In the genomic region with DNA sequence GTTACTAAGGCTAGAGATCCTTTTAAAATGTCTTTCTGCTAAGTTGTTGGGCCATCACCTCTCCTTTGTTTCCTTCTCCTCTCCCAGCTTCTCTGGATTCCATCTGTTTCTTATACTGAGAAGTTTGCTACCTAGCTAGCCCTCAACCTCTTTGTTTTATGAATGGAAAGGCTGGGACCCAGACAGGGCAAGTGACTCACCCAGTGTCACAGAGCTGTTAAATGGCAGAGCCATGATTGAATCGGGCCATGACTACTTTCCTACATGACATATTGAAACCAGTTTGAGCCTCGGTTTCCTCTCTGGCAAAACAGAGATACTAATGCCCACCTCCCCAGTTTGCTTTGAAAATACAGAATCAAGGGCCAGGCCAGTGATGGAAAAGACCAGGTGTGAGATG, we compare ENCODE assay signal across 1 cellular context.
TF ChIP-seq lines count a peak whose summit lies in the region.

No MANE protein-coding gene starts in this region.

TF ChIP-seq in WTC11, 78 proteins besides CTCF, POLR2A, EP300 and RAD21:
- TF ChIP-seq, protein P1, sequence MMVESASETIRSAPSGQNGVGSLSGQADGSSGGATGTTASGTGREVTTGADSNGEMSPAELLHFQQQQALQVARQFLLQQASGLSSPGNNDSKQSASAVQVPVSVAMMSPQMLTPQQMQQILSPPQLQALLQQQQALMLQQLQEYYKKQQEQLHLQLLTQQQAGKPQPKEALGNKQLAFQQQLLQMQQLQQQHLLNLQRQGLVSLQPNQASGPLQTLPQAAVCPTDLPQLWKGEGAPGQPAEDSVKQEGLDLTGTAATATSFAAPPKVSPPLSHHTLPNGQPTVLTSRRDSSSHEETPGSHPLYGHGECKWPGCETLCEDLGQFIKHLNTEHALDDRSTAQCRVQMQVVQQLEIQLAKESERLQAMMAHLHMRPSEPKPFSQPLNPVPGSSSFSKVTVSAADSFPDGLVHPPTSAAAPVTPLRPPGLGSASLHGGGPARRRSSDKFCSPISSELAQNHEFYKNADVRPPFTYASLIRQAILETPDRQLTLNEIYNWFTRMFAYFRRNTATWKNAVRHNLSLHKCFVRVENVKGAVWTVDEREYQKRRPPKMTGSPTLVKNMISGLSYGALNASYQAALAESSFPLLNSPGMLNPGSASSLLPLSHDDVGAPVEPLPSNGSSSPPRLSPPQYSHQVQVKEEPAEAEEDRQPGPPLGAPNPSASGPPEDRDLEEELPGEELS (CRISPR knock-in tag; IDR thresholded peaks at IDR 0.05): no peak
- TF ChIP-seq, protein P2, sequence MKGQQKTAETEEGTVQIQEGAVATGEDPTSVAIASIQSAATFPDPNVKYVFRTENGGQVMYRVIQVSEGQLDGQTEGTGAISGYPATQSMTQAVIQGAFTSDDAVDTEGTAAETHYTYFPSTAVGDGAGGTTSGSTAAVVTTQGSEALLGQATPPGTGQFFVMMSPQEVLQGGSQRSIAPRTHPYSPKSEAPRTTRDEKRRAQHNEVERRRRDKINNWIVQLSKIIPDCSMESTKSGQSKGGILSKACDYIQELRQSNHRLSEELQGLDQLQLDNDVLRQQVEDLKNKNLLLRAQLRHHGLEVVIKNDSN (CRISPR knock-in tag; IDR thresholded peaks at IDR 0.05): no peak
- TF ChIP-seq ESRRA (CRISPR knock-in tag; IDR thresholded peaks at IDR 0.05; ENCODE audit: borderline replicate concordance): no peak
- TF ChIP-seq CREM (CRISPR knock-in tag; IDR thresholded peaks at IDR 0.05): no peak
- TF ChIP-seq GRHL2 (CRISPR knock-in tag; IDR thresholded peaks at IDR 0.05; ENCODE audit: insufficient replicate concordance, severe bottlenecking): no peak
- no peak for TF ChIP-seq JUN (CRISPR knock-in tag; IDR thresholded peaks at IDR 0.05)
- TF ChIP-seq CBFB (CRISPR knock-in tag; IDR thresholded peaks at IDR 0.05; ENCODE audit: low read depth): no peak
- TF ChIP-seq ZNF396 (CRISPR knock-in tag; IDR thresholded peaks at IDR 0.05; ENCODE audit: borderline replicate concordance): no peak
- TF ChIP-seq ELF4 (CRISPR knock-in tag; IDR thresholded peaks at IDR 0.05; ENCODE audit: low read depth): no peak
- no peak for TF ChIP-seq ZNF138 (CRISPR knock-in tag; conservative IDR thresholded peaks at IDR 0.05)
- TF ChIP-seq IRF1 (CRISPR knock-in tag; IDR thresholded peaks at IDR 0.05): no peak
- TF ChIP-seq, protein P3, sequence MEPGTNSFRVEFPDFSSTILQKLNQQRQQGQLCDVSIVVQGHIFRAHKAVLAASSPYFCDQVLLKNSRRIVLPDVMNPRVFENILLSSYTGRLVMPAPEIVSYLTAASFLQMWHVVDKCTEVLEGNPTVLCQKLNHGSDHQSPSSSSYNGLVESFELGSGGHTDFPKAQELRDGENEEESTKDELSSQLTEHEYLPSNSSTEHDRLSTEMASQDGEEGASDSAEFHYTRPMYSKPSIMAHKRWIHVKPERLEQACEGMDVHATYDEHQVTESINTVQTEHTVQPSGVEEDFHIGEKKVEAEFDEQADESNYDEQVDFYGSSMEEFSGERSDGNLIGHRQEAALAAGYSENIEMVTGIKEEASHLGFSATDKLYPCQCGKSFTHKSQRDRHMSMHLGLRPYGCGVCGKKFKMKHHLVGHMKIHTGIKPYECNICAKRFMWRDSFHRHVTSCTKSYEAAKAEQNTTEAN (CRISPR knock-in tag; IDR thresholded peaks at IDR 0.05): no peak
- TF ChIP-seq MXD4 (CRISPR knock-in tag; IDR thresholded peaks at IDR 0.05; ENCODE audit: borderline replicate concordance): no peak
- no peak for TF ChIP-seq ATF2 (CRISPR knock-in tag; IDR thresholded peaks at IDR 0.05; ENCODE audit: borderline replicate concordance, low read depth)
